Comparison of ENCODE assay signal across 8 cellular contexts in genomic region chr12:14773685-14774073, GRCh38. TPM values are rescaled to one million over a fixed set of nuclear protein-coding genes. Genes with fewer than 3 reads are reported as not detected.
DNase-seq lines count a peak whose midpoint lies in the region; ATAC-seq and TF ChIP-seq lines count a peak whose summit lies in the region.

No MANE protein-coding gene starts in this region.

- H3K36me3 ChIP-seq in gastroesophageal sphincter (no peaks in the 10 kb centered on the region), skeletal muscle tissue (ENCODE audit: control insufficient read depth in 3 of 3, insufficient read depth in 3 of 3, low read length in 3 of 3) (no peaks in the 10 kb centered on the region)

- no peak for TF ChIP-seq POLR2A in gastroesophageal sphincter (IDR thresholded peaks at IDR 0.05)

- H3K27ac ChIP-seq in VCaP: peak overlapping the region; percentile 97
- peak overlapping the region; percentile 54 to 99 (median 93) for H3K27ac ChIP-seq in gastroesophageal sphincter
- peak overlapping the region; percentile 94 for H3K27ac ChIP-seq in skeletal muscle tissue (ENCODE audit: low read depth, low read length)

- no peaks in the 10 kb centered on the region for H3K27me3 ChIP-seq in gastroesophageal sphincter
- no peaks in the 10 kb centered on the region for H3K27me3 ChIP-seq in skeletal muscle tissue (ENCODE audit: control insufficient read depth in 3 of 3, insufficient read depth in 3 of 3, low read length in 3 of 3)

- DNase-seq in NCI-H2227 treated with DMSO at 0.1 percent for 48 hours (lab: John Stamatoyannopoulos, UW) (peak; percentile 38), NCI-H2227 (lab: John Stamatoyannopoulos, UW; ENCODE audit: unreplicated experiment) (no peak), NCI-H1694 treated with DMSO at 0.1 percent for 48 hours (lab: John Stamatoyannopoulos, UW) (no peak)

- H3K4me1 ChIP-seq in gastroesophageal sphincter (peaks cover 0 to 47% (median 3%) of the 10 kb centered on the region in 3 donors), skeletal muscle tissue (ENCODE audit: control insufficient read depth in 3 of 3, insufficient read depth in 3 of 3, low read length in 3 of 3) (peaks cover 10 to 46% (median 18%) of the 10 kb centered on the region in 3 donors)

- peak overlapping the region; percentile 11 to 87 (median 58) for H3K9ac ChIP-seq in skeletal muscle tissue (ENCODE audit: low read depth in 1 of 3, low read length in 3 of 3)

- peak; percentile 13 for ATAC-seq in HG02763 (IDR thresholded peaks at IDR 0.05; ENCODE audit: unreplicated experiment)
- peak; percentile 1 for ATAC-seq in gastroesophageal sphincter
- no peak for ATAC-seq in HG03469 (IDR thresholded peaks at IDR 0.05; ENCODE audit: unreplicated experiment)

- 12 to 18% methylated on average over 2 to 9 of the region's 16 CpGs for WGBS in gastroesophageal sphincter (ENCODE audit: low coverage in 1 of 2), 2 donors

- TF ChIP-seq CTCF in VCaP (conservative IDR thresholded peaks at IDR 0.05) (no peak), gastroesophageal sphincter (IDR thresholded peaks at IDR 0.05) (no peak)

- H3K4me3 ChIP-seq in gastroesophageal sphincter (peak overlapping the region; percentile 67 to 79), skeletal muscle tissue (ENCODE audit: low read length in 3 of 3) (peak overlapping the region; percentile 87 to 96 (median 89))

- no peak for TF ChIP-seq EP300 in gastroesophageal sphincter (IDR thresholded peaks at IDR 0.05)

- no peaks in the 10 kb centered on the region for H3K9me3 ChIP-seq in gastroesophageal sphincter
- no peaks in the 10 kb centered on the region for H3K9me3 ChIP-seq in skeletal muscle tissue (ENCODE audit: control insufficient read depth in 3 of 3, low read length in 3 of 3)

RNA-seq across cellular contexts. Expression of gene WBP11, which starts 29.6 kb away (rescaled TPM):
- total RNA-seq in gastroesophageal sphincter: 10 to 100 TPM; 13.5 to 24.3 (median 21.1) TPM
- 7.8 TPM for total RNA-seq in skeletal muscle tissue

RNA-seq across cellular contexts. Expression of gene C12orf60, which starts 29.8 kb away (rescaled TPM):
- total RNA-seq in gastroesophageal sphincter: 1 to 10 TPM in 2 of 4 donors, under 1 TPM in 2; 0.40 to 1.5 (median 1.0) TPM
- 2.1 TPM for total RNA-seq in skeletal muscle tissue

RNA-seq across cellular contexts. Expression of gene SMCO3, which starts 40.3 kb away (rescaled TPM):
- total RNA-seq in gastroesophageal sphincter: under 1 TPM in 3 of 4 donors, not detected in 1; 0.13 to 0.57 (median 0.31) TPM
- total RNA-seq in skeletal muscle tissue: 0.52 TPM
